ENCODE assay signal across 1 cellular context in genomic region chr1:212414328-212415106, GRCh38.
TF ChIP-seq lines count a peak whose summit lies in the region.

PACC1 (minus strand) TSS chr1:212414886; CDS start chr1:212414757, 129 bp downstream.

TF ChIP-seq in K562, 482 proteins besides CTCF, POLR2A, EP300 and RAD21 (continued from another document and continues in another):
- TF ChIP-seq JUN (IDR thresholded peaks at IDR 0.05; ENCODE audit: borderline replicate concordance, low read depth, low read length) (peak; percentile 53; the same call in 1 of the 2 replicates), JUN (CRISPR knock-in tag; IDR thresholded peaks at IDR 0.05; ENCODE audit: borderline replicate concordance) (no peak; the same call in 1 of the 2 replicates), ZNF311 (CRISPR knock-in tag; IDR thresholded peaks at IDR 0.05) (no peak), ETS1 (conservative IDR thresholded peaks at IDR 0.05; ENCODE audit: control insufficient read depth, low read depth, low read length) (peak; percentile 95), ZNF184 (CRISPR knock-in tag; IDR thresholded peaks at IDR 0.05) (no peak), NCOA6 (IDR thresholded peaks at IDR 0.05) (no peak), ILF3 (IDR thresholded peaks at IDR 0.05; ENCODE audit: borderline replicate concordance) (no peak), NR2C2 (CRISPR knock-in tag; IDR thresholded peaks at IDR 0.05) (no peak; the same call in none of the 2 replicates), NR2C2 (tag; IDR thresholded peaks at IDR 0.05) (peak; percentile 86), HES1 (IDR thresholded peaks at IDR 0.05; ENCODE audit: low read depth) (peak; percentile 91), CTBP1 (IDR thresholded peaks at IDR 0.05; ENCODE audit: borderline replicate concordance) (peak; percentile 79), TCF7L2 (IDR thresholded peaks at IDR 0.05; ENCODE audit: low read depth, low read length) (no peak), NRF1 (conservative IDR thresholded peaks at IDR 0.05 in 1 of 2, IDR thresholded peaks at IDR 0.05 in 1 of 2) (peak; percentile 99), NKRF (IDR thresholded peaks at IDR 0.05; ENCODE audit: borderline replicate concordance) (peak; percentile 64; the same call in 1 of the 2 replicates), SETDB1 (IDR thresholded peaks at IDR 0.05; ENCODE audit: low read length) (no peak), BRD9 (IDR thresholded peaks at IDR 0.05; ENCODE audit: low read depth, partially characterized antibody) (no peak), HLTF (IDR thresholded peaks at IDR 0.05) (no peak), CEBPB (tag; IDR thresholded peaks at IDR 0.05) (no peak), XRCC5 (IDR thresholded peaks at IDR 0.05; ENCODE audit: low read depth, low read length) (peak; percentile 66; the same call in 1 of the 2 replicates), HBP1 (CRISPR knock-in tag; IDR thresholded peaks at IDR 0.05) (0 out of 2 replicates have a peak, but pooled peaks have one; percentile 48), SMC3 (conservative IDR thresholded peaks at IDR 0.05; ENCODE audit: insufficient read depth, low read depth, low read length) (no peak), SUPT5H (IDR thresholded peaks at IDR 0.05) (peak; percentile 75), PHB2 (IDR thresholded peaks at IDR 0.05; ENCODE audit: low read depth) (no peak), ZBTB7A (IDR thresholded peaks at IDR 0.05; ENCODE audit: borderline replicate concordance, control insufficient read depth, low read depth, low read length) (peak; percentile 94; the same call in 1 of the 2 replicates), ZNF764 (CRISPR knock-in tag; IDR thresholded peaks at IDR 0.05; ENCODE audit: low read depth) (no peak), ARID2 (IDR thresholded peaks at IDR 0.05) (no peak), MEIS2 (IDR thresholded peaks at IDR 0.05; ENCODE audit: partially characterized antibody) (peak; percentile 89), BACH1 (tag; IDR thresholded peaks at IDR 0.05) (no peak), ZKSCAN3 (CRISPR knock-in tag; IDR thresholded peaks at IDR 0.05) (no peak), ZNF507 (tag; conservative IDR thresholded peaks at IDR 0.05) (no peak), KAT8 (IDR thresholded peaks at IDR 0.05; ENCODE audit: low read depth) (no peak), GATAD2A (IDR thresholded peaks at IDR 0.05) (no peak), HOMEZ (CRISPR knock-in tag; IDR thresholded peaks at IDR 0.05) (no peak), ZBTB11 (CRISPR knock-in tag; IDR thresholded peaks at IDR 0.05) (peak in 1 of 3 experiments; percentile 63; a peak in 1 of 6 replicates), ATF2 (CRISPR knock-in tag; IDR thresholded peaks at IDR 0.05) (no peak), L3MBTL2 (IDR thresholded peaks at IDR 0.05) (peak; percentile 94), ZNF197 (CRISPR knock-in tag; IDR thresholded peaks at IDR 0.05; ENCODE audit: low read depth) (no peak), TRIM24 (IDR thresholded peaks at IDR 0.05) (no peak; a peak in 1 of 4 replicates), TEAD1 (CRISPR knock-in tag; IDR thresholded peaks at IDR 0.05) (peak in 1 of 2 experiments; percentile 83; a peak in 2 of 4 replicates), ZKSCAN1 (IDR thresholded peaks at IDR 0.05; ENCODE audit: low read depth, low read length) (peak; percentile 54; the same call in 1 of the 2 replicates), ZNF224 (CRISPR knock-in tag; IDR thresholded peaks at IDR 0.05) (no peak), SOX6 (IDR thresholded peaks at IDR 0.05) (peak; percentile 88), E2F1 (CRISPR knock-in tag; IDR thresholded peaks at IDR 0.05) (peak; percentile 34), SMARCB1 (IDR thresholded peaks at IDR 0.05; ENCODE audit: insufficient read length, low read depth) (no peak), RBM25 (IDR thresholded peaks at IDR 0.05; ENCODE audit: low read depth, low read length, severe bottlenecking) (no peak), PATZ1 (CRISPR knock-in tag; IDR thresholded peaks at IDR 0.05; ENCODE audit: borderline replicate concordance) (no peak), PHF21A (IDR thresholded peaks at IDR 0.05; ENCODE audit: borderline replicate concordance, low read depth) (no peak), MYNN (IDR thresholded peaks at IDR 0.05) (0 out of 2 replicates have a peak, but pooled peaks have one; percentile 16), MYNN (CRISPR knock-in tag; IDR thresholded peaks at IDR 0.05) (no peak), HDAC2 (IDR thresholded peaks at IDR 0.05) (no peak; the same call in 1 of the 2 replicates), BRF1 (IDR thresholded peaks at IDR 0.05; ENCODE audit: borderline replicate concordance, extremely low read depth, insufficient read length) (no peak), TGIF2 (CRISPR knock-in tag; IDR thresholded peaks at IDR 0.05) (no peak), PHTF2 (CRISPR knock-in tag; IDR thresholded peaks at IDR 0.05) (no peak), ERF (CRISPR knock-in tag; IDR thresholded peaks at IDR 0.05) (no peak), ZNF717 (CRISPR knock-in tag; IDR thresholded peaks at IDR 0.05) (no peak), ZNF766 (CRISPR knock-in tag; conservative IDR thresholded peaks at IDR 0.05) (no peak; the same call in 1 of the 2 replicates), HMGN3 (IDR thresholded peaks at IDR 0.05; ENCODE audit: borderline replicate concordance, extremely low read depth, insufficient read length, low read depth, low read length) (peak; percentile 75), CBFB (CRISPR knock-in tag; IDR thresholded peaks at IDR 0.05) (no peak), TAF1 (IDR thresholded peaks at IDR 0.05; ENCODE audit: control insufficient read depth, extremely low read depth, insufficient read depth, low read length, severe bottlenecking) (peak; percentile 72), RBBP5 (IDR thresholded peaks at IDR 0.05; ENCODE audit: borderline replicate concordance, insufficient read depth, low read length, poor library complexity, severe bottlenecking) (peak; percentile 78)
